Comparison of ENCODE assay signal across 1 cellular context in the genomic region with DNA sequence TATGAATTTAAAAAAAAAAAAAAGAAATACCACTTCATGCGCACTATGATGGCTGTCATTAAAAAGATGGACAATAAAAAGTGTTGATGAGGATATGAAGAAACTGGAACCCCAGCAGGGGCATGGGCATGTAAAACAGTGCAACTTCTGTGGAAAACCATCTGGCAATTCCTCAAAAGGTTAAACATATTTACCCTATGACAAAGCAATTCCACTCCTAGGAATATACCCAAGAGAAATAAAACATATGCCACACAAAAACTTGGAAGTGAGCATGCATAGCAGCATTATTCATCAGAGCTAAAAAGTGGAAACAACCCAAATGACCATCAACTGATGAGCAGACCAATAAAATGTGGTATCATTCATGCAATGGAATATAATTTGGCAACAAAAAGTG.
TF ChIP-seq lines count a peak whose summit lies in the region.

No MANE protein-coding gene starts in this region.

TF ChIP-seq in HepG2, 621 proteins besides CTCF, POLR2A, EP300 and RAD21 (continued from another document):
- TF ChIP-seq, protein P1, sequence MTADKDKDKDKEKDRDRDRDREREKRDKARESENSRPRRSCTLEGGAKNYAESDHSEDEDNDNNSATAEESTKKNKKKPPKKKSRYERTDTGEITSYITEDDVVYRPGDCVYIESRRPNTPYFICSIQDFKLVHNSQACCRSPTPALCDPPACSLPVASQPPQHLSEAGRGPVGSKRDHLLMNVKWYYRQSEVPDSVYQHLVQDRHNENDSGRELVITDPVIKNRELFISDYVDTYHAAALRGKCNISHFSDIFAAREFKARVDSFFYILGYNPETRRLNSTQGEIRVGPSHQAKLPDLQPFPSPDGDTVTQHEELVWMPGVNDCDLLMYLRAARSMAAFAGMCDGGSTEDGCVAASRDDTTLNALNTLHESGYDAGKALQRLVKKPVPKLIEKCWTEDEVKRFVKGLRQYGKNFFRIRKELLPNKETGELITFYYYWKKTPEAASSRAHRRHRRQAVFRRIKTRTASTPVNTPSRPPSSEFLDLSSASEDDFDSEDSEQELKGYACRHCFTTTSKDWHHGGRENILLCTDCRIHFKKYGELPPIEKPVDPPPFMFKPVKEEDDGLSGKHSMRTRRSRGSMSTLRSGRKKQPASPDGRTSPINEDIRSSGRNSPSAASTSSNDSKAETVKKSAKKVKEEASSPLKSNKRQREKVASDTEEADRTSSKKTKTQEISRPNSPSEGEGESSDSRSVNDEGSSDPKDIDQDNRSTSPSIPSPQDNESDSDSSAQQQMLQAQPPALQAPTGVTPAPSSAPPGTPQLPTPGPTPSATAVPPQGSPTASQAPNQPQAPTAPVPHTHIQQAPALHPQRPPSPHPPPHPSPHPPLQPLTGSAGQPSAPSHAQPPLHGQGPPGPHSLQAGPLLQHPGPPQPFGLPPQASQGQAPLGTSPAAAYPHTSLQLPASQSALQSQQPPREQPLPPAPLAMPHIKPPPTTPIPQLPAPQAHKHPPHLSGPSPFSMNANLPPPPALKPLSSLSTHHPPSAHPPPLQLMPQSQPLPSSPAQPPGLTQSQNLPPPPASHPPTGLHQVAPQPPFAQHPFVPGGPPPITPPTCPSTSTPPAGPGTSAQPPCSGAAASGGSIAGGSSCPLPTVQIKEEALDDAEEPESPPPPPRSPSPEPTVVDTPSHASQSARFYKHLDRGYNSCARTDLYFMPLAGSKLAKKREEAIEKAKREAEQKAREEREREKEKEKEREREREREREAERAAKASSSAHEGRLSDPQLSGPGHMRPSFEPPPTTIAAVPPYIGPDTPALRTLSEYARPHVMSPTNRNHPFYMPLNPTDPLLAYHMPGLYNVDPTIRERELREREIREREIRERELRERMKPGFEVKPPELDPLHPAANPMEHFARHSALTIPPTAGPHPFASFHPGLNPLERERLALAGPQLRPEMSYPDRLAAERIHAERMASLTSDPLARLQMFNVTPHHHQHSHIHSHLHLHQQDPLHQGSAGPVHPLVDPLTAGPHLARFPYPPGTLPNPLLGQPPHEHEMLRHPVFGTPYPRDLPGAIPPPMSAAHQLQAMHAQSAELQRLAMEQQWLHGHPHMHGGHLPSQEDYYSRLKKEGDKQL (CRISPR knock-in tag; IDR thresholded peaks at IDR 0.05; ENCODE audit: low read depth): no peak
- TF ChIP-seq ZNF557 (CRISPR knock-in tag; IDR thresholded peaks at IDR 0.05) (no peak), ZNF232 (CRISPR knock-in tag; IDR thresholded peaks at IDR 0.05; ENCODE audit: borderline replicate concordance) (no peak), PPARG (CRISPR knock-in tag; conservative IDR thresholded peaks at IDR 0.05) (no peak), ZNF556 (CRISPR knock-in tag; IDR thresholded peaks at IDR 0.05; ENCODE audit: borderline replicate concordance) (no peak), ZSCAN29 (CRISPR knock-in tag; conservative IDR thresholded peaks at IDR 0.05) (no peak), NR2F6 (IDR thresholded peaks at IDR 0.05) (no peak), NR2F6 (CRISPR knock-in tag; IDR thresholded peaks at IDR 0.05) (no peak), STAG1 (CRISPR knock-in tag; IDR thresholded peaks at IDR 0.05) (no peak), ZFP41 (CRISPR knock-in tag; IDR thresholded peaks at IDR 0.05; ENCODE audit: borderline replicate concordance) (no peak), ATM (IDR thresholded peaks at IDR 0.05; ENCODE audit: borderline replicate concordance) (no peak), SALL2 (CRISPR knock-in tag; IDR thresholded peaks at IDR 0.05) (no peak), ZNF530 (CRISPR knock-in tag; IDR thresholded peaks at IDR 0.05; ENCODE audit: low read depth) (no peak), NFIB (CRISPR knock-in tag; IDR thresholded peaks at IDR 0.05; ENCODE audit: borderline replicate concordance) (no peak), SIX1 (CRISPR knock-in tag; IDR thresholded peaks at IDR 0.05; ENCODE audit: borderline replicate concordance) (no peak), SMARCE1 (IDR thresholded peaks at IDR 0.05; ENCODE audit: borderline replicate concordance) (no peak)
- TF ChIP-seq, protein P2, sequence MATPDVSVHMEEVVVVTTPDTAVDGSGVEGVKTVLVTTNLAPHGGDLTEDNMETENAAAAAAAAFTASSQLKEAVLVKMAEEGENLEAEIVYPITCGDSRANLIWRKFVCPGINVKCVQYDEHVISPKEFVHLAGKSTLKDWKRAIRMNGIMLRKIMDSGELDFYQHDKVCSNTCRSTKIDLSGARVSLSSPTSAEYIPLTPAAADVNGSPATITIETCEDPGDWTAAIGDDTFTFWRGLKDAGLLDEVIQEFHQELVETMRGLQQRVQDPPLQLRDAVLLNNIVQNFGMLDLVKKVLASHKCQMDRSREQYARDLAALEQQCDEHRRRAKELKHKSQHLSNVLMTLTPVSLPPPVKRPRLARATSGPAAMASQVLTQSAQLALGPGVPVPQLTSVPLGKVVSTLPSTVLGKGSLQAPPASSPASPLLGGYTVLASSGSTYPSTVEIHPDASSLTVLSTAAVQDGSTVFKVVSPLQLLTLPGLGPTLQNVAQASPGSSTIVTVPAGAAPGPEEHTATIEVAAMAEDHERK (CRISPR knock-in tag; IDR thresholded peaks at IDR 0.05; ENCODE audit: low read depth): no peak
- TF ChIP-seq, protein P3, sequence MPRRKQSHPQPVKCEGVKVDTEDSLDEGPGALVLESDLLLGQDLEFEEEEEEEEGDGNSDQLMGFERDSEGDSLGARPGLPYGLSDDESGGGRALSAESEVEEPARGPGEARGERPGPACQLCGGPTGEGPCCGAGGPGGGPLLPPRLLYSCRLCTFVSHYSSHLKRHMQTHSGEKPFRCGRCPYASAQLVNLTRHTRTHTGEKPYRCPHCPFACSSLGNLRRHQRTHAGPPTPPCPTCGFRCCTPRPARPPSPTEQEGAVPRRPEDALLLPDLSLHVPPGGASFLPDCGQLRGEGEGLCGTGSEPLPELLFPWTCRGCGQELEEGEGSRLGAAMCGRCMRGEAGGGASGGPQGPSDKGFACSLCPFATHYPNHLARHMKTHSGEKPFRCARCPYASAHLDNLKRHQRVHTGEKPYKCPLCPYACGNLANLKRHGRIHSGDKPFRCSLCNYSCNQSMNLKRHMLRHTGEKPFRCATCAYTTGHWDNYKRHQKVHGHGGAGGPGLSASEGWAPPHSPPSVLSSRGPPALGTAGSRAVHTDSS (CRISPR knock-in tag; conservative IDR thresholded peaks at IDR 0.05): no peak
